ENCODE assay signal across 16 cellular contexts in genomic region chr14:49849213-49849847, GRCh38. TPM values are rescaled to one million over a fixed set of nuclear protein-coding genes. Genes with fewer than 3 reads are reported as not detected.
DNase-seq lines count a peak whose midpoint lies in the region; ATAC-seq and TF ChIP-seq lines count a peak whose summit lies in the region.
"Had no signal": no experiment of that assay in that cellular context is flagged by ENCODE, and none has a peak within 500 bp of the region (broad histone marks: within the 10 kb centered on the region; RNA-seq: fewer than 3 reads in every experiment).

No MANE protein-coding gene starts in this region.

- peaks cover 30% of the 10 kb centered on the region for H3K4me1 ChIP-seq in Loucy (ENCODE audit: insufficient read depth, low read length, poor library complexity, severe bottlenecking)
- peaks cover 22% of the 10 kb centered on the region for H3K4me1 ChIP-seq in adipocyte (ENCODE audit: control insufficient read depth, insufficient read depth, low read length)
- peaks cover 8% of the 10 kb centered on the region for H3K4me1 ChIP-seq in osteoblast (ENCODE audit: insufficient read depth, low read length)

- peaks cover 41% of the 10 kb centered on the region for H3K79me2 ChIP-seq in Loucy (ENCODE audit: insufficient read depth, low read length)
- H3K79me2 ChIP-seq in osteoblast (ENCODE audit: insufficient read depth, low read length): peaks cover 45% of the 10 kb centered on the region

- no peak for DNase-seq in activated CD4-positive, alpha-beta T cell treated with anti-CD3 and anti-CD28 coated beads for 36 hours
- no peak for DNase-seq in activated CD4-positive, alpha-beta T cell treated with anti-CD3 and anti-CD28 coated beads, Interleukin-2, amount 10 ng/mL, durations not matched to agents 7 days and 5 days
- DNase-seq in adipocyte (ENCODE audit: low read depth): peak; percentile 20
- no peak for DNase-seq in progenitor cell of endocrine pancreas (ENCODE audit: low spot score, unreplicated experiment)
- DNase-seq in osteoblast (ENCODE audit: insufficient read length, low spot score, missing footprints): no peak
- no peak for DNase-seq in omental fat pad (ENCODE audit: low spot score)
- DNase-seq in dermis blood vessel endothelial cell: no peak
- DNase-seq: activated CD8-positive, alpha-beta memory T cell treated with anti-CD3 and anti-CD28 coated beads, Interleukin-2, amount 50 U/mL, for 4 hours; caudate nucleus; NCI-H1048; NCI-H345; stimulated activated naive CD4-positive, alpha-beta T cell; trophoblast cell had no signal

- no peaks in the 10 kb centered on the region for H3K9me3 Mint-ChIP-seq in activated CD4-positive, alpha-beta T cell treated with anti-CD3 and anti-CD28 coated beads for 36 hours (ENCODE audit: low read depth)
- no peaks in the 10 kb centered on the region for H3K9me3 Mint-ChIP-seq in activated CD4-positive, alpha-beta T cell treated with anti-CD3 and anti-CD28 coated beads, Interleukin-2, amount 10 ng/mL, durations not matched to agents 7 days and 5 days
- H3K9me3 Mint-ChIP-seq in progenitor cell of endocrine pancreas (ENCODE audit: low read depth): no peaks in the 10 kb centered on the region

- H4K20me1 ChIP-seq in Loucy (ENCODE audit: insufficient read depth, low read length, poor library complexity, severe bottlenecking) (peaks cover 32% of the 10 kb centered on the region), osteoblast (ENCODE audit: insufficient read depth, low read length) (peaks cover 5% of the 10 kb centered on the region)

- H3K27me3 ChIP-seq in Loucy (ENCODE audit: insufficient read depth, low read length, poor library complexity, severe bottlenecking) (no peaks in the 10 kb centered on the region), adipocyte (replicated peaks; ENCODE audit: control insufficient read depth, insufficient read depth, low read length) (no peaks in the 10 kb centered on the region), osteoblast (ENCODE audit: insufficient read depth, low read length) (no peaks in the 10 kb centered on the region)

- intact Hi-C loops in activated CD4-positive, alpha-beta T cell treated with anti-CD3 and anti-CD28 coated beads for 36 hours (cut with DNase I, micrococcal nuclease): no loop called here

- H2AFZ ChIP-seq in Loucy (ENCODE audit: low read length) (no peak overlapping the region), osteoblast (ENCODE audit: low read length) (no peak overlapping the region)

- no peak for ATAC-seq in activated CD4-positive, alpha-beta T cell treated with anti-CD3 and anti-CD28 coated beads for 36 hours
- ATAC-seq in omental fat pad (ENCODE audit: low FRiP score): no peak
- ATAC-seq: WTC11 had no signal

- H3K27ac ChIP-seq in osteoblast (ENCODE audit: low read depth, low read length): no peak overlapping the region
- H3K27ac ChIP-seq: skin epidermis had no signal

- H3K4me1 Mint-ChIP-seq in activated CD4-positive, alpha-beta T cell treated with anti-CD3 and anti-CD28 coated beads for 36 hours: peaks cover 39% of the 10 kb centered on the region
- peaks cover 41% of the 10 kb centered on the region for H3K4me1 Mint-ChIP-seq in activated CD4-positive, alpha-beta T cell treated with anti-CD3 and anti-CD28 coated beads, Interleukin-2, amount 10 ng/mL, durations not matched to agents 7 days and 5 days
- peaks cover 14% of the 10 kb centered on the region for H3K4me1 Mint-ChIP-seq in progenitor cell of endocrine pancreas (ENCODE audit: low read depth)

- TF ChIP-seq CTCF in Loucy (conservative IDR thresholded peaks at IDR 0.05; ENCODE audit: low read length) (no peak), progenitor cell of endocrine pancreas (IDR thresholded peaks at IDR 0.05; ENCODE audit: unreplicated experiment) (no peak), osteoblast (IDR thresholded peaks at IDR 0.05; ENCODE audit: extremely low read depth, low read depth, low read length) (no peak), omental fat pad (IDR thresholded peaks at IDR 0.05) (no peak)

- no peak overlapping the region for H3K4me3 Mint-ChIP-seq in activated CD4-positive, alpha-beta T cell treated with anti-CD3 and anti-CD28 coated beads for 36 hours
- no peak overlapping the region for H3K4me3 Mint-ChIP-seq in activated CD4-positive, alpha-beta T cell treated with anti-CD3 and anti-CD28 coated beads, Interleukin-2, amount 10 ng/mL, durations not matched to agents 7 days and 5 days
- H3K4me3 Mint-ChIP-seq in progenitor cell of endocrine pancreas (ENCODE audit: low read depth): no peak overlapping the region
- H3K4me3 Mint-ChIP-seq: WTC11 had no signal

- peak overlapping the region; percentile 27 for H3K27ac Mint-ChIP-seq in activated CD4-positive, alpha-beta T cell treated with anti-CD3 and anti-CD28 coated beads for 36 hours
- H3K27ac Mint-ChIP-seq in activated CD4-positive, alpha-beta T cell treated with anti-CD3 and anti-CD28 coated beads, Interleukin-2, amount 10 ng/mL, durations not matched to agents 7 days and 5 days: no peak overlapping the region
- peak overlapping the region; percentile 16 for H3K27ac Mint-ChIP-seq in progenitor cell of endocrine pancreas
- H3K27ac Mint-ChIP-seq: WTC11 had no signal

- H3K36me3 Mint-ChIP-seq in activated CD4-positive, alpha-beta T cell treated with anti-CD3 and anti-CD28 coated beads for 36 hours (ENCODE audit: low read depth): peaks cover 36% of the 10 kb centered on the region
- H3K36me3 Mint-ChIP-seq in activated CD4-positive, alpha-beta T cell treated with anti-CD3 and anti-CD28 coated beads, Interleukin-2, amount 10 ng/mL, durations not matched to agents 7 days and 5 days (ENCODE audit: low read depth): peaks cover 36% of the 10 kb centered on the region
- peaks cover 22% of the 10 kb centered on the region for H3K36me3 Mint-ChIP-seq in progenitor cell of endocrine pancreas (ENCODE audit: insufficient read depth)

- CTCF ChIA-PET in activated CD4-positive, alpha-beta T cell treated with anti-CD3 and anti-CD28 coated beads for 36 hours (lab: Charles Lee): interaction anchor here (0.8 to 6.4 kb wide), 6 partner anchors 14 to 279 kb away, joined by 3 to 158 read pairs (median 3); no protein-coding TSS in a partner anchor
- CTCF ChIA-PET in activated CD4-positive, alpha-beta T cell treated with anti-CD3 and anti-CD28 coated beads, Interleukin-2, amount 10 ng/mL, durations not matched to agents 7 days and 5 days (lab: Charles Lee): interaction anchor here (0.6 to 10.6 kb wide), 3 partner anchors 12 to 252 kb away, joined by 3 to 164 read pairs (median 5); no protein-coding TSS in a partner anchor

- no peaks in the 10 kb centered on the region for H3K9me2 ChIP-seq in Loucy (replicated peaks; ENCODE audit: low read depth, low read length)

- H3K4me2 ChIP-seq in Loucy (ENCODE audit: low read depth, low read length, poor library complexity, severe bottlenecking) (peak overlapping the region; percentile 77), osteoblast (ENCODE audit: insufficient read depth, low read length) (no peak overlapping the region)

- no peaks in the 10 kb centered on the region for H3F3A ChIP-seq in Loucy (ENCODE audit: low read depth)

- H3K4me3 ChIP-seq in Loucy (ENCODE audit: low read length, poor library complexity, severe bottlenecking): peak overlapping the region; percentile 29
- no peak overlapping the region for H3K4me3 ChIP-seq in adipocyte (ENCODE audit: low read length)
- no peak overlapping the region for H3K4me3 ChIP-seq in osteoblast (ENCODE audit: insufficient read depth, low read length)
- H3K4me3 ChIP-seq: skin epidermis had no signal

- POLR2A ChIA-PET in activated CD4-positive, alpha-beta T cell treated with anti-CD3 and anti-CD28 coated beads for 36 hours (lab: Charles Lee): interaction anchor here (0.5 to 0.6 kb wide), 2 partner anchors 117 to 231 kb away, joined by 4 read pairs; no protein-coding TSS in a partner anchor
- POLR2A ChIA-PET in activated CD4-positive, alpha-beta T cell treated with anti-CD3 and anti-CD28 coated beads, Interleukin-2, amount 10 ng/mL, durations not matched to agents 7 days and 5 days (lab: Charles Lee): no interaction called here

- no peaks in the 10 kb centered on the region for H3K9me3 ChIP-seq in Loucy (ENCODE audit: insufficient read depth, low read depth, low read length)
- no peaks in the 10 kb centered on the region for H3K9me3 ChIP-seq in adipocyte (ENCODE audit: control insufficient read depth, low read length)
- no peaks in the 10 kb centered on the region for H3K9me3 ChIP-seq in osteoblast (ENCODE audit: low read depth, low read length)

- no peaks in the 10 kb centered on the region for H3K27me3 Mint-ChIP-seq in activated CD4-positive, alpha-beta T cell treated with anti-CD3 and anti-CD28 coated beads for 36 hours
- H3K27me3 Mint-ChIP-seq in activated CD4-positive, alpha-beta T cell treated with anti-CD3 and anti-CD28 coated beads, Interleukin-2, amount 10 ng/mL, durations not matched to agents 7 days and 5 days: no peaks in the 10 kb centered on the region
- no peaks in the 10 kb centered on the region for H3K27me3 Mint-ChIP-seq in progenitor cell of endocrine pancreas

- peak overlapping the region; percentile 13 for H3K9ac ChIP-seq in Loucy (ENCODE audit: low read depth, low read length, poor library complexity, severe bottlenecking)
- peak overlapping the region; percentile 24 for H3K9ac ChIP-seq in adipocyte (ENCODE audit: low read length)

- H3K36me3 ChIP-seq in Loucy (ENCODE audit: insufficient read depth, low read length) (peaks cover 21% of the 10 kb centered on the region), adipocyte (ENCODE audit: control insufficient read depth, insufficient read depth, low read length, severe bottlenecking) (peaks cover 39% of the 10 kb centered on the region), osteoblast (ENCODE audit: insufficient read depth, low read length) (peaks cover 46% of the 10 kb centered on the region)

RNA-seq across cellular contexts. Expression of gene NEMF, which starts 3.3 kb away (rescaled TPM):
- 10 to 100 TPM; 62.4 to 97.9 TPM for total RNA-seq in activated CD4-positive, alpha-beta T cell treated with anti-CD3 and anti-CD28 coated beads for 36 hours
- total RNA-seq in activated CD4-positive, alpha-beta T cell treated with anti-CD3 and anti-CD28 coated beads, Interleukin-2, amount 10 ng/mL, durations not matched to agents 7 days and 5 days: 10 to 100 TPM; 76.7 to 89.1 TPM
- total RNA-seq in progenitor cell of endocrine pancreas: 86.1 and 86.8 TPM in 2 replicates
- total RNA-seq in osteoblast: 51.3 and 54.3 TPM in 2 replicates
- total RNA-seq in omental fat pad: 10 to 100 TPM; 59.6 to 87.8 (median 67.7) TPM
- total RNA-seq in dermis blood vessel endothelial cell: 72.0 and 74.0 TPM in 2 replicates

RNA-seq across cellular contexts. Expression of gene ARF6, which starts 43.6 kb away (rescaled TPM):
- 100 to 1,000 TPM; 172 to 181 TPM for total RNA-seq in activated CD4-positive, alpha-beta T cell treated with anti-CD3 and anti-CD28 coated beads for 36 hours
- 100 to 1,000 TPM; 160 to 165 TPM for total RNA-seq in activated CD4-positive, alpha-beta T cell treated with anti-CD3 and anti-CD28 coated beads, Interleukin-2, amount 10 ng/mL, durations not matched to agents 7 days and 5 days
- total RNA-seq in progenitor cell of endocrine pancreas: 49.8 and 49.9 TPM in 2 replicates
- 58.6 and 63.9 TPM in 2 replicates for total RNA-seq in osteoblast
- 10 to 100 TPM; 35.4 to 85.0 (median 45.9) TPM for total RNA-seq in omental fat pad
- 64.7 and 66.6 TPM in 2 replicates for total RNA-seq in dermis blood vessel endothelial cell
